ENCODE assay signal across 18 cellular contexts in genomic region chr9:113223963-113224362, GRCh38. TPM values are rescaled to one million over a fixed set of nuclear protein-coding genes. Genes with fewer than 3 reads are reported as not detected.
DNase-seq lines count a peak whose midpoint lies in the region; ATAC-seq, FAIRE-seq and TF ChIP-seq lines count a peak whose summit lies in the region.
"Had no signal": no experiment of that assay in that cellular context is flagged by ENCODE, and none has a peak within 500 bp of the region (broad histone marks: within the 10 kb centered on the region; RNA-seq: fewer than 3 reads in every experiment).

No MANE protein-coding gene starts in this region.

- H3K4me3 ChIP-seq in AG09309 (ENCODE audit: control insufficient read depth, low read depth, low read length), result no peak overlapping the region
- H3K4me3 ChIP-seq: right atrium auricular region, vagina had no signal

- no peak for ATAC-seq in GM19035 (IDR thresholded peaks at IDR 0.05; ENCODE audit: unreplicated experiment)
- ATAC-seq: esophagus mucosa had no signal

- peak; percentile 16 for DNase-seq in AG09309 (ENCODE audit: low read depth)
- no peak for DNase-seq in H54 (ENCODE audit: insufficient read length, low spot score)
- DNase-seq in astrocyte of the hippocampus (ENCODE audit: low read depth, low spot score), result peak; percentile 11
- DNase-seq in hepatic stellate cell (ENCODE audit: low spot score), result peak; percentile 26
- no peak for DNase-seq in ureter (ENCODE audit: low spot score)
- DNase-seq in hippocampal formation (lab: John Stamatoyannopoulos, UW), result no peak
- DNase-seq in stimulated activated CD4-positive, alpha-beta T cell treated with anti-CD3 and anti-CD28 coated beads, Interleukin-4, amount 100 ng/mL, for 4 hours, result no peak
- DNase-seq: activated CD4-positive, alpha-beta T cell treated with anti-CD3 and anti-CD28 coated beads, Interleukin-2, amount 50 U/mL, for 1 hour; activated naive CD4-positive, alpha-beta T cell treated with anti-CD3 and anti-CD28 coated beads, Interleukin-2, amount 50 U/mL, for 16 hours; dorsolateral prefrontal cortex; hypothalamus; NCI-H1092; NCI-H69; nucleus accumbens had no signal

- TF ChIP-seq CTCF in AG09309 (IDR thresholded peaks at IDR 0.05; ENCODE audit: control insufficient read depth, insufficient read depth, low read depth, low read length, missing control alignments), result no peak

- FAIRE-seq in H54 (lab: Jason Lieb, UNC), result peak; percentile 6

- no peak for TF ChIP-seq POLR2A in H54 (IDR thresholded peaks at IDR 0.05; ENCODE audit: low read depth, low read length)

RNA-seq across cellular contexts. Expression of gene SLC31A1, which starts 2.6 kb away (rescaled TPM):
- 26.3 TPM for total RNA-seq in ureter

RNA-seq across cellular contexts. Expression of gene FKBP15, which starts 2.9 kb away (rescaled TPM):
- 43.9 TPM for total RNA-seq in ureter

RNA-seq across cellular contexts. Expression of gene CDC26, which starts 51.4 kb away (rescaled TPM):
- 26.6 TPM for total RNA-seq in ureter

RNA-seq across cellular contexts. Expression of gene PRPF4, which starts 51.5 kb away (rescaled TPM):
- total RNA-seq in ureter, result 27.5 TPM

Comparison
In these comparisons a context has a peak if more than half of its experiments do, and no peak if none do; other contexts are left out.
1. DNase-seq: peak in AG09309 (single experiment), astrocyte of the hippocampus (single experiment) and hepatic stellate cell (single experiment); none in H54 (single experiment), ureter (single experiment), hippocampal formation (0 of 2) and stimulated activated CD4-positive, alpha-beta T cell treated with anti-CD3 and anti-CD28 coated beads, Interleukin-4, amount 100 ng/mL, for 4 hours (0 of 2).